ENCODE assay signal across 13 cellular contexts in genomic region chr5:112703866-112704820, GRCh38. TPM values are rescaled to one million over a fixed set of nuclear protein-coding genes. Genes with fewer than 3 reads are reported as not detected.
DNase-seq lines count a peak whose midpoint lies in the region; ATAC-seq, FAIRE-seq and TF ChIP-seq lines count a peak whose summit lies in the region.
"Had no signal": no experiment of that assay in that cellular context is flagged by ENCODE, and none has a peak within 500 bp of the region (broad histone marks: within the 10 kb centered on the region; RNA-seq: fewer than 3 reads in every experiment).

No MANE protein-coding gene starts in this region.

- dilution Hi-C loops in endothelial cell of umbilical vein (cut with MboI; ENCODE audit: extremely low pct_ligation_motif_present, low sequenced_read_pairs) = no loop called here

- FAIRE-seq in endothelial cell of umbilical vein (lab: Jason Lieb, UNC) = peak; percentile 46

- H4K20me1 ChIP-seq in endothelial cell of umbilical vein (replicated peaks; ENCODE audit: control insufficient read depth, extremely low read depth, insufficient read depth, low read length) = no peaks in the 10 kb centered on the region
- no peaks in the 10 kb centered on the region for H4K20me1 ChIP-seq in Karpas-422 (ENCODE audit: insufficient read depth, low read depth, low read length)

- H3K36me3 ChIP-seq in endothelial cell of umbilical vein (ENCODE audit: control insufficient read depth in 2 of 2, extremely low read depth in 1 of 2, insufficient read depth in 2 of 2, low read length in 2 of 2) = no peaks in the 10 kb centered on the region
- no peaks in the 10 kb centered on the region for H3K36me3 ChIP-seq in Karpas-422 (ENCODE audit: insufficient read depth, low read length)

- H3K9me2 ChIP-seq in Karpas-422 (replicated peaks; ENCODE audit: insufficient read depth, low read length) = no peaks in the 10 kb centered on the region

- peaks cover 23% of the 10 kb centered on the region for H3K4me1 ChIP-seq in endothelial cell of umbilical vein (ENCODE audit: control insufficient read depth, extremely low read depth, insufficient read depth, low read length)
- peaks cover 22% of the 10 kb centered on the region for H3K4me1 ChIP-seq in Karpas-422 (ENCODE audit: low read length)

- H3K79me2 ChIP-seq in endothelial cell of umbilical vein (ENCODE audit: control insufficient read depth, insufficient read depth, low read length) (peaks cover 12% of the 10 kb centered on the region), Karpas-422 (ENCODE audit: low read length) (peaks cover 18% of the 10 kb centered on the region)

- CTCF ChIA-PET in endothelial cell of umbilical vein (lab: Charles Lee) = interaction anchor here (1.1 to 1.6 kb wide), 2 partner anchors 12 to 33 kb away, joined by 3 to 8 read pairs; no protein-coding TSS in a partner anchor

- H3K9ac ChIP-seq in endothelial cell of umbilical vein (replicated peaks; ENCODE audit: extremely low read depth, insufficient read depth, low read length) (no peak overlapping the region), Karpas-422 (ENCODE audit: low read length) (no peak overlapping the region)

- no TSS peak for BruUV-seq in endothelial cell of umbilical vein (replicated peaks; lab: Mats Ljungman, UMichigan)

- no peak overlapping the region for H3K4me3 ChIP-seq in endothelial cell of umbilical vein (replicated peaks in 1 of 3; ENCODE audit: insufficient read depth in 1 of 3, low read depth in 1 of 3, low read length in 3 of 3)
- H3K4me3 ChIP-seq in Karpas-422 (ENCODE audit: low read length) = no peak overlapping the region

- TF ChIP-seq POLR2A in endothelial cell of umbilical vein (IDR thresholded peaks at IDR 0.05; ENCODE audit: low read depth, low read length) = no peak

- TF ChIP-seq CTCF in endothelial cell of umbilical vein (IDR thresholded peaks at IDR 0.05; ENCODE audit: extremely low read depth in 1 of 2, insufficient read depth in 1 of 2, low read depth in 1 of 2, low read length in 2 of 2) = no peak

- intact Hi-C loops in endothelial cell of umbilical vein (cut with micrococcal nuclease) = loop anchor here (10.0 kb wide), 1 partner anchor 1609 kb away; the partner anchor contains the start of gene WDR36

- H3K4me2 ChIP-seq in endothelial cell of umbilical vein (ENCODE audit: insufficient read depth, low read length) (no peak overlapping the region), Karpas-422 (ENCODE audit: low read depth, low read length, poor library complexity, severe bottlenecking) (no peak overlapping the region)

- DNase-seq in KBM-7 = peak; percentile 70
- peak; percentile 54 for DNase-seq in NCI-H446 treated with DMSO at 0.1 percent for 48 hours (lab: John Stamatoyannopoulos, UW)
- peak; percentile 80 for DNase-seq in endothelial cell of umbilical vein (ENCODE audit: low read depth, low spot score)
- peak; percentile 42 for DNase-seq in myocyte (ENCODE audit: low read depth)
- DNase-seq in Karpas-422 = no peak
- DNase-seq: activated CD4-positive, CD25-positive, alpha-beta regulatory T cell; activated gamma-delta T cell treated with Interleukin-2 at 50 U/mL for 16 hours; Calu3; naive thymus-derived CD8-positive, alpha-beta T cell; stimulated activated naive CD8-positive, alpha-beta T cell treated with anti-CD3 and anti-CD28 coated beads, Interleukin-15, amount 100 ng/mL, for 72 hours had no signal

- H3K27ac ChIP-seq in endothelial cell of umbilical vein (ENCODE audit: insufficient read depth, low read depth, low read length) (no peak overlapping the region), Karpas-422 (ENCODE audit: low read length) (no peak overlapping the region)

- POLR2A ChIA-PET in endothelial cell of umbilical vein (lab: Charles Lee) = no interaction called here

- ATAC-seq in GM18519 (IDR thresholded peaks at IDR 0.05; ENCODE audit: low FRiP score, unreplicated experiment) (no peak), HG02970 (IDR thresholded peaks at IDR 0.05; ENCODE audit: low FRiP score, unreplicated experiment) (no peak), HG03045 (IDR thresholded peaks at IDR 0.05; ENCODE audit: unreplicated experiment) (no peak)
- ATAC-seq: naive thymus-derived CD8-positive, alpha-beta T cell; stimulated activated naive CD8-positive, alpha-beta T cell treated with anti-CD3 and anti-CD28 coated beads, Interleukin-15, amount 100 ng/mL, for 72 hours had no signal

- in situ Hi-C loops in KBM-7 (cut with MboI; ENCODE audit: low pct_unique_long_range_greater_than_20kb, low sequenced_read_pairs) = no loop called here

- H2AFZ ChIP-seq in endothelial cell of umbilical vein (ENCODE audit: low read depth, low read length) = peak overlapping the region; percentile 42
- H2AFZ ChIP-seq in Karpas-422 (ENCODE audit: low read length) = no peak overlapping the region

- H3K9me1 ChIP-seq in endothelial cell of umbilical vein (replicated peaks; ENCODE audit: control insufficient read depth, extremely low read depth, insufficient read depth, low read length) = no peaks in the 10 kb centered on the region

- no peaks in the 10 kb centered on the region for H3K9me3 ChIP-seq in endothelial cell of umbilical vein (replicated peaks; ENCODE audit: control insufficient read depth, insufficient read depth, low read length)
- H3K9me3 ChIP-seq in Karpas-422 (ENCODE audit: low read length) = no peaks in the 10 kb centered on the region

- H3K27me3 ChIP-seq in endothelial cell of umbilical vein (ENCODE audit: control insufficient read depth in 2 of 2, insufficient read depth in 2 of 2, low read length in 2 of 2) = no peaks in the 10 kb centered on the region
- H3K27me3 ChIP-seq in Karpas-422 (ENCODE audit: low read length) = no peaks in the 10 kb centered on the region

TF ChIP-seq in endothelial cell of umbilical vein, 7 proteins besides CTCF, POLR2A, EP300 and RAD21:
- TF ChIP-seq EZH2 (IDR thresholded peaks at IDR 0.05; ENCODE audit: borderline replicate concordance, low read depth, low read length, severe bottlenecking) (no peak), GATA2 (IDR thresholded peaks at IDR 0.05; ENCODE audit: insufficient read depth, insufficient read length, low read depth, low read length) (peak; percentile 27)

RNA-seq across cellular contexts. Expression of gene APC, which starts 33.5 kb away (rescaled TPM):
- total RNA-seq in endothelial cell of umbilical vein (39.6 and 42.0 TPM in 2 replicates), myocyte (67.4 and 86.6 TPM in 2 replicates)
- 7.5 and 11.2 TPM in 2 replicates for polyA plus RNA-seq in endothelial cell of umbilical vein
- polyA plus RNA-seq in endothelial cell of umbilical vein (2011; cell fraction: cytosol; rRNA removed) = 8.3 TPM in 2 replicates
- 25.2 and 28.4 TPM in 2 replicates for polyA plus RNA-seq in endothelial cell of umbilical vein (2011; cell fraction: nucleus; rRNA removed)
- 14.3 and 24.7 TPM in 2 replicates for polyA plus RNA-seq in endothelial cell of umbilical vein (2012)
- 50.3 and 59.9 TPM in 2 replicates for polyA minus RNA-seq in endothelial cell of umbilical vein
- polyA minus RNA-seq in endothelial cell of umbilical vein (2011; cell fraction: cytosol; rRNA and poly(A)+ RNA removed) = 29.3 TPM
- polyA minus RNA-seq in endothelial cell of umbilical vein (2011; cell fraction: nucleus; rRNA and poly(A)+ RNA removed) = 76.9 and 77.9 TPM in 2 replicates
- polyA plus RNA-seq in myocyte (2012) = 9.9 TPM
- total RNA-seq in Karpas-422 (2014; rRNA removed; shearing (Covaris generic); ENCODE audit: low replicate concordance) = 76.8 and 103 TPM in 2 replicates
